In the genomic region with DNA sequence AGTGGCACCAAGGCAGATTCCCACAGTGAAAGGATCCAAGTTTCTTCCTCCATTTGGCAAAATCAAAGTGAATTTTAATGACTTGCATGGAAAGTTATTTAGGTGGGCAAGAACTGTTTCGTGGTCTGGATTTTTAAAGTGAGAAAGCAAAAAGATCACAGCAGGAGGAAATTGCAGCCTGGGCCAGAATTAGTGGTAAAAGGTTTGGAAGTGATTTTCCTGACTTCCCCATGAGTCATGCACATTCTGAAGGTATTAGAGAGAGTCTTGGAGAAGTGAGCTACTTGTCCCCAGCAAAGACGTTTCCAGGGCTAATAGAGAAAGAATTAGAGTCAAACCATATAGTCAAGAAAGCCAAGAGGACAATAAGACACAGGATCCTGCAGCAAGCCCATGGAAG, we compare ENCODE assay signal across 16 cellular contexts.
DNase-seq lines count a peak whose midpoint lies in the region; ATAC-seq and TF ChIP-seq lines count a peak whose summit lies in the region.
"Had no signal": no experiment of that assay in that cellular context is flagged by ENCODE, and none has a peak within 500 bp of the region (broad histone marks: within the 10 kb centered on the region; RNA-seq: fewer than 3 reads in every experiment).

No MANE protein-coding gene starts in this region.

- H3K9ac ChIP-seq in mesenchymal stem cell (ENCODE audit: low read length), result no peak overlapping the region

- 11% methylated on average over 1 of the region's 2 CpGs for WGBS in mesenchymal stem cell
- 59 to 62% methylated on average over 2 of the region's 2 CpGs for WGBS in sigmoid colon, 2 donors

- no peak overlapping the region for H2AK5ac ChIP-seq in mesenchymal stem cell (ENCODE audit: low read length, severe bottlenecking)

- no peak overlapping the region for H3K23ac ChIP-seq in mesenchymal stem cell (ENCODE audit: low read length in 2 of 2)

- H3K36me3 ChIP-seq in mesenchymal stem cell (ENCODE audit: control insufficient read depth in 1 of 2, insufficient read depth in 2 of 2, low read depth in 1 of 2, low read length in 2 of 2) (no peaks in the 10 kb centered on the region), sigmoid colon (no peaks in the 10 kb centered on the region)
- H3K36me3 ChIP-seq: gastroesophageal sphincter, Peyer's patch had no signal

- H2BK120ac ChIP-seq in mesenchymal stem cell (ENCODE audit: low read depth, low read length), result no peak overlapping the region

- TF ChIP-seq CTCF in choroid plexus epithelial cell (conservative IDR thresholded peaks at IDR 0.05; ENCODE audit: low read depth, low read length), result no peak
- no peak for TF ChIP-seq CTCF in sigmoid colon (IDR thresholded peaks at IDR 0.05)

- TF ChIP-seq POLR2A in sigmoid colon (IDR thresholded peaks at IDR 0.05), result no peak

- H3K4ac ChIP-seq in mesenchymal stem cell (ENCODE audit: low read depth in 1 of 2, low read length in 2 of 2), result no peak overlapping the region

- no peak for TF ChIP-seq EP300 in sigmoid colon (IDR thresholded peaks at IDR 0.05)

- H3K27ac ChIP-seq in mesenchymal stem cell (ENCODE audit: low read length, poor library complexity, severe bottlenecking) (peak overlapping the region; percentile 88), sigmoid colon (no peak overlapping the region)
- H3K27ac ChIP-seq: gastroesophageal sphincter, Peyer's patch, testis had no signal

- no peak overlapping the region for H3K18ac ChIP-seq in mesenchymal stem cell (ENCODE audit: low read depth in 1 of 2, low read length in 2 of 2)

- DNase-seq in AG20443 (ENCODE audit: low spot score) (peak; percentile 42), M059J (ENCODE audit: low read depth) (peak; percentile 44), choroid plexus epithelial cell (ENCODE audit: low read depth) (peak; percentile 80), mesenchymal stem cell (peak; percentile 55), activated T-cell treated with anti-CD3 and anti-CD28 coated beads for 4 hours (no peak), sigmoid colon (no peak)
- DNase-seq: activated CD4-positive, alpha-beta T cell treated with anti-CD3 and anti-CD28 coated beads for 4 hours; activated T-cell treated with anti-CD3 and anti-CD28 coated beads, Interleukin-2, amount 50 U/mL, for 24 hours; kidney; NCI-H526 treated with DMSO at 0.1 percent for 48 hours; Peyer's patch; posterior cingulate gyrus; testis had no signal

- H3K14ac ChIP-seq in mesenchymal stem cell (ENCODE audit: low read length in 2 of 2), result no peak overlapping the region

- H3K4me3 ChIP-seq in choroid plexus epithelial cell (ENCODE audit: low read depth, low read length) (no peak overlapping the region), mesenchymal stem cell (ENCODE audit: insufficient read depth in 1 of 2, low read depth in 1 of 2, low read length in 2 of 2) (no peak overlapping the region), sigmoid colon (no peak overlapping the region)
- H3K4me3 ChIP-seq: gastroesophageal sphincter, Peyer's patch, testis had no signal

- intact Hi-C loops in sigmoid colon (cut with DNase I), result no loop called here

- H3K4me2 ChIP-seq in mesenchymal stem cell (ENCODE audit: low read length, poor library complexity, severe bottlenecking), result no peak overlapping the region

- H3K4me1 ChIP-seq in mesenchymal stem cell (ENCODE audit: control insufficient read depth, insufficient read depth, low read depth, low read length), result no peaks in the 10 kb centered on the region
- peaks cover 0 to 4% (median 0%) of the 10 kb centered on the region in 4 donors for H3K4me1 ChIP-seq in sigmoid colon
- H3K4me1 ChIP-seq: Peyer's patch, testis had no signal

- H4K91ac ChIP-seq in mesenchymal stem cell (ENCODE audit: low read length), result no peak overlapping the region

- H2BK5ac ChIP-seq in mesenchymal stem cell (ENCODE audit: low read depth, low read length, poor library complexity, severe bottlenecking), result no peak overlapping the region

- H3K79me1 ChIP-seq in mesenchymal stem cell (replicated peaks; ENCODE audit: low read length, poor library complexity, severe bottlenecking), result no peaks in the 10 kb centered on the region

- no peak overlapping the region for H2AFZ ChIP-seq in mesenchymal stem cell (ENCODE audit: low read depth, low read length)

- H2BK12ac ChIP-seq in mesenchymal stem cell (ENCODE audit: low read length in 2 of 2), result no peak overlapping the region

- no peaks in the 10 kb centered on the region for H3K9me3 ChIP-seq in mesenchymal stem cell (ENCODE audit: control insufficient read depth, low read length)
- no peaks in the 10 kb centered on the region for H3K9me3 ChIP-seq in sigmoid colon
- H3K9me3 ChIP-seq: gastroesophageal sphincter, Peyer's patch, testis had no signal

- H4K8ac ChIP-seq in mesenchymal stem cell (ENCODE audit: low read length), result no peak overlapping the region

- no peaks in the 10 kb centered on the region for H3K27me3 ChIP-seq in mesenchymal stem cell (ENCODE audit: control insufficient read depth in 1 of 2, insufficient read depth in 1 of 2, low read length in 2 of 2)
- no peaks in the 10 kb centered on the region for H3K27me3 ChIP-seq in sigmoid colon
- H3K27me3 ChIP-seq: gastroesophageal sphincter, Peyer's patch, testis had no signal

- H2BK15ac ChIP-seq in mesenchymal stem cell (ENCODE audit: low read depth, poor library complexity, severe bottlenecking), result no peak overlapping the region

- no peak for ATAC-seq in GM18909 (IDR thresholded peaks at IDR 0.05; ENCODE audit: poor library complexity, unreplicated experiment)
- ATAC-seq in GM21717 (IDR thresholded peaks at IDR 0.05; ENCODE audit: unreplicated experiment), result no peak
- ATAC-seq: gastroesophageal sphincter had no signal

Comparison
In these comparisons a context has a peak if more than half of its experiments do, and no peak if none do; other contexts are left out.
1. DNase-seq: peak in AG20443 (single experiment), M059J (single experiment), choroid plexus epithelial cell (single experiment) and mesenchymal stem cell (single experiment); none in activated T-cell treated with anti-CD3 and anti-CD28 coated beads for 4 hours (single experiment) and sigmoid colon (single experiment).